Comparison of ENCODE assay signal across 19 cellular contexts in genomic region chr1:8679929-8680504, GRCh38.
A peak's percentile ranks its signal among the peaks of the same experiment; 100 is the strongest.
DNase-seq lines count a peak whose midpoint lies in the region; ATAC-seq and TF ChIP-seq lines count a peak whose summit lies in the region.
"Had no signal": no experiment of that assay in that cellular context is flagged by ENCODE, and none has a peak within 500 bp of the region (broad histone marks: within the 10 kb centered on the region; RNA-seq: fewer than 3 reads in every experiment).

No MANE protein-coding gene starts in this region.

- H3K9me3 ChIP-seq in smooth muscle cell (replicated peaks; ENCODE audit: low read depth): no peaks in the 10 kb centered on the region
- H3K9me3 ChIP-seq: BE2C, neutrophil had no signal

- DNase-seq in HT-29 (ENCODE audit: low spot score) (peak; percentile 22), left lobe of liver (ENCODE audit: low spot score) (no peak), smooth muscle cell (lab: John Stamatoyannopoulos, UW; ENCODE audit: unreplicated experiment) (no peak), G401 (ENCODE audit: low spot score) (no peak)
- no peak for DNase-seq in activated CD4-positive, alpha-beta T cell treated with anti-CD3 and anti-CD28 coated beads for 4 hours
- DNase-seq: activated CD8-positive, alpha-beta memory T cell treated with anti-CD3 and anti-CD28 coated beads, Interleukin-2, amount 10 ng/mL, durations not matched to agents 7 days and 5 days; activated gamma-delta T cell treated with Interleukin-2 at 50 U/mL for 16 hours; anterior cingulate cortex; BE2C; DMS79; glutamatergic neuron; KBM-7; mesendoderm; NCI-H1092; stimulated activated CD4-positive, alpha-beta T cell treated with anti-CD3 and anti-CD28 coated beads, Interleukin-4, amount 100 ng/mL, for 4 hours had no signal

- peaks cover 97% of the 10 kb centered on the region for H3K79me2 ChIP-seq in smooth muscle cell (ENCODE audit: low read depth)

- H2AFZ ChIP-seq in smooth muscle cell (ENCODE audit: low read depth): no peak overlapping the region

- ATAC-seq in left lobe of liver (peak; percentile 37), HG03097 (IDR thresholded peaks at IDR 0.05; ENCODE audit: low FRiP score, unreplicated experiment) (no peak)

- H3K4me2 ChIP-seq in smooth muscle cell: peak overlapping the region; percentile 75

- peak overlapping the region; percentile 38 for H3K4me3 ChIP-seq in smooth muscle cell

- no peaks in the 10 kb centered on the region for H3K36me3 ChIP-seq in smooth muscle cell (ENCODE audit: low read depth)
- H3K36me3 ChIP-seq: BE2C, neutrophil had no signal

- H4K20me1 ChIP-seq in smooth muscle cell (ENCODE audit: low read depth): peaks cover 97% of the 10 kb centered on the region

- H3K27me3 ChIP-seq in smooth muscle cell (ENCODE audit: low read depth): no peaks in the 10 kb centered on the region
- H3K27me3 ChIP-seq: BE2C, neutrophil had no signal

- peaks cover 36% of the 10 kb centered on the region for H3K4me1 ChIP-seq in smooth muscle cell (ENCODE audit: low read depth)
- H3K4me1 ChIP-seq: BE2C had no signal

- H3F3A ChIP-seq in smooth muscle cell (ENCODE audit: low read depth): peaks cover 14% of the 10 kb centered on the region

- WGBS in smooth muscle cell (ENCODE audit: low lambda C conversion rate): 92% methylated on average over 6 of the region's 6 CpGs

- peak overlapping the region; percentile 16 for H3K9ac ChIP-seq in smooth muscle cell (ENCODE audit: low read depth)

- TF ChIP-seq CTCF in smooth muscle cell (IDR thresholded peaks at IDR 0.05; ENCODE audit: borderline replicate concordance, insufficient read depth, poor library complexity, severe bottlenecking): no peak

- peak overlapping the region; percentile 1 for H3K27ac ChIP-seq in angular gyrus (ENCODE audit: low read depth, low read length)
- peak overlapping the region; percentile 98 for H3K27ac ChIP-seq in smooth muscle cell (ENCODE audit: low read depth)
- H3K27ac ChIP-seq: epithelial cell of prostate, neutrophil had no signal

- in situ Hi-C loops in G401 (cut with HindIII; ENCODE audit: low sequenced_read_pairs): no loop called here
